Comparison of ENCODE assay signal across 24 cellular contexts in the genomic region with DNA sequence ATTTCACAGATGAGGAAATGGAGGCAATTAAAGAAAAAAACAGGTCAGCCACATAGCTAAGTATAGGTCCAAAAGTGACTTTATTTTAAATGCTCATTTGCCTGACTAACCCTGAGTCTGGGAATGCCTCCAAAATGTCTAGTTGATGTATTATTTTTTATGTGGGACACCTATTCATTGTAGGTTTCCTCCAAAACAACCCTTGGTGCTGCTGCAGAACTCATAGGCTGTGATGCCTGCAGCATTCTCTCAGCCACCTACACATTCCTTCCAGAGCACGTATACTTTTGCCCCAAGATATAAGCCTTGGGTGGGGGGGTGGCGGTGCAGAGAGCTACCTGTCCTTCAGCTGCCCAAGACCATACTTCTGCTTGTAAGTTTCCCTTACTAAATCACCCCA.
DNase-seq lines count a peak whose midpoint lies in the region; ATAC-seq, FAIRE-seq and TF ChIP-seq lines count a peak whose summit lies in the region.
"Had no signal": no experiment of that assay in that cellular context is flagged by ENCODE, and none has a peak within 500 bp of the region (broad histone marks: within the 10 kb centered on the region; RNA-seq: fewer than 3 reads in every experiment).

No MANE protein-coding gene starts in this region.

- no peak overlapping the region for H3K18ac ChIP-seq in neuronal stem cell (ENCODE audit: low read length)

- H3K4me1 Mint-ChIP-seq in astrocyte (ENCODE audit: low read depth, unreplicated experiment) = peaks cover 14% of the 10 kb centered on the region
- no peaks in the 10 kb centered on the region for H3K4me1 Mint-ChIP-seq in effector memory CD8-positive, alpha-beta T cell (ENCODE audit: low read depth in 2 of 2)
- H3K4me1 Mint-ChIP-seq: CD14-positive monocyte; CD8-positive, alpha-beta memory T cell; GM23338 had no signal

- H3K27me3 ChIP-seq in astrocyte (ENCODE audit: insufficient read depth, low read length) (no peaks in the 10 kb centered on the region), fibroblast of lung (ENCODE audit: control insufficient read depth, insufficient read depth, low read length) (no peaks in the 10 kb centered on the region), neuronal stem cell (ENCODE audit: control insufficient read depth in 3 of 3, insufficient read depth in 3 of 3, low read depth in 1 of 3, low read length in 3 of 3) (no peaks in the 10 kb centered on the region)
- H3K27me3 ChIP-seq: Peyer's patch had no signal

- H2AFZ ChIP-seq in astrocyte (ENCODE audit: low read depth, low read length) (no peak overlapping the region), fibroblast of lung (ENCODE audit: low read length) (no peak overlapping the region), neuronal stem cell (ENCODE audit: low read length) (no peak overlapping the region)
- H2AFZ ChIP-seq: GM23338 had no signal

- H2BK15ac ChIP-seq in neuronal stem cell (ENCODE audit: low read length) = no peak overlapping the region

- H3K36me3 ChIP-seq in astrocyte (ENCODE audit: insufficient read depth, low read length) = no peaks in the 10 kb centered on the region
- no peaks in the 10 kb centered on the region for H3K36me3 ChIP-seq in fibroblast of lung (ENCODE audit: control insufficient read depth, insufficient read depth, low read length)
- H3K36me3 ChIP-seq in neuronal stem cell (replicated peaks in 1 of 2; ENCODE audit: control insufficient read depth in 2 of 2, insufficient read depth in 2 of 2, low read length in 2 of 2) = no peaks in the 10 kb centered on the region
- H3K36me3 ChIP-seq: BE2C, Peyer's patch had no signal

- no peaks in the 10 kb centered on the region for H3K36me3 Mint-ChIP-seq in astrocyte (ENCODE audit: low read depth, unreplicated experiment)
- no peaks in the 10 kb centered on the region for H3K36me3 Mint-ChIP-seq in effector memory CD8-positive, alpha-beta T cell (ENCODE audit: insufficient read depth)
- H3K36me3 Mint-ChIP-seq: CD14-positive monocyte; CD8-positive, alpha-beta memory T cell had no signal

- H3K79me1 ChIP-seq in neuronal stem cell (ENCODE audit: low read depth, low read length) = no peaks in the 10 kb centered on the region

- H3K4me2 ChIP-seq in astrocyte (ENCODE audit: low read length) (no peak overlapping the region), fibroblast of lung (ENCODE audit: extremely low read depth, insufficient read depth, low read length) (no peak overlapping the region), neuronal stem cell (ENCODE audit: insufficient read depth, low read length, poor library complexity, severe bottlenecking) (no peak overlapping the region)
- H3K4me2 ChIP-seq: GM23338 had no signal

- H4K20me1 ChIP-seq in astrocyte (ENCODE audit: insufficient read depth, low read length) (no peaks in the 10 kb centered on the region), fibroblast of lung (ENCODE audit: control insufficient read depth, extremely low read depth, insufficient read depth, low read length) (no peaks in the 10 kb centered on the region)

- peak overlapping the region; percentile 43 for H2AK5ac ChIP-seq in neuronal stem cell (ENCODE audit: low read depth, low read length)

- peaks cover 5% of the 10 kb centered on the region for H3K9me3 Mint-ChIP-seq in astrocyte (ENCODE audit: unreplicated experiment)
- peaks cover 0 to 12% of the 10 kb centered on the region in 2 donors for H3K9me3 Mint-ChIP-seq in effector memory CD8-positive, alpha-beta T cell

- no peak overlapping the region for H4K8ac ChIP-seq in neuronal stem cell (ENCODE audit: low read depth, low read length)

- H3K9me3 ChIP-seq in astrocyte (ENCODE audit: insufficient read depth, low read depth, low read length) (no peaks in the 10 kb centered on the region), fibroblast of lung (ENCODE audit: control insufficient read depth, insufficient read depth, low read depth, low read length) (no peaks in the 10 kb centered on the region), neuronal stem cell (replicated peaks in 1 of 2; ENCODE audit: control insufficient read depth in 2 of 2, insufficient read depth in 1 of 2, low read depth in 1 of 2, low read length in 2 of 2) (peaks cover 0 to 5% of the 10 kb centered on the region in 2 donors)
- H3K9me3 ChIP-seq: BE2C, Peyer's patch had no signal

- H3K27ac ChIP-seq in astrocyte (ENCODE audit: low read depth, low read length) (no peak overlapping the region), fibroblast of lung (ENCODE audit: insufficient read depth, low read length) (no peak overlapping the region), neuronal stem cell (replicated peaks; ENCODE audit: low read length) (no peak overlapping the region)
- H3K27ac ChIP-seq: 22Rv1, Peyer's patch, SK-N-MC had no signal

- no peak overlapping the region for H4K91ac ChIP-seq in neuronal stem cell (ENCODE audit: low read depth, low read length, poor library complexity)

- no peak overlapping the region for H2BK12ac ChIP-seq in neuronal stem cell (ENCODE audit: low read length)

- ATAC-seq in GM19452 (IDR thresholded peaks at IDR 0.05; ENCODE audit: unreplicated experiment) = no peak
- ATAC-seq in effector memory CD8-positive, alpha-beta T cell (replicated peaks) = no peak
- ATAC-seq: GM23338 had no signal

- H3K4me1 ChIP-seq in astrocyte (ENCODE audit: insufficient read depth, low read length) = peaks cover 8% of the 10 kb centered on the region
- H3K4me1 ChIP-seq in fibroblast of lung (ENCODE audit: control insufficient read depth, extremely low read depth, insufficient read depth, low read length) = peaks cover 2% of the 10 kb centered on the region
- no peaks in the 10 kb centered on the region for H3K4me1 ChIP-seq in neuronal stem cell (ENCODE audit: control insufficient read depth in 2 of 2, insufficient read depth in 1 of 2, low read depth in 1 of 2, low read length in 2 of 2)
- H3K4me1 ChIP-seq: BE2C, Peyer's patch had no signal

- H3K4me3 Mint-ChIP-seq in astrocyte (ENCODE audit: unreplicated experiment) = no peak overlapping the region
- H3K4me3 Mint-ChIP-seq in effector memory CD8-positive, alpha-beta T cell = no peak overlapping the region
- H3K4me3 Mint-ChIP-seq: CD14-positive monocyte; CD8-positive, alpha-beta memory T cell; GM23338; H9 had no signal

- DNase-seq in A172 (ENCODE audit: low spot score) (peak; percentile 77), astrocyte (ENCODE audit: low read depth) (peak; percentile 90), fibroblast of lung (ENCODE audit: low read depth in 2 of 2) (peak; percentile 52 to 91), neuronal stem cell (ENCODE audit: low spot score) (no peak), NCI-H526 (lab: John Stamatoyannopoulos, UW) (no peak)
- no peak for DNase-seq in effector memory CD8-positive, alpha-beta T cell
- DNase-seq: ACHN; BE2C; CD8-positive, alpha-beta memory T cell; DMS79 treated with DMSO at 0.1 percent for 48 hours; H9; IMR-90; KG1; MM.1S; NCI-H2029; NCI-H2227 treated with DMSO at 0.1 percent for 48 hours; NCI-H69; Peyer's patch; SIG-M5 had no signal

- H2BK5ac ChIP-seq in neuronal stem cell (ENCODE audit: low read length) = no peak overlapping the region

- H3K9ac ChIP-seq in astrocyte (ENCODE audit: low read length) (no peak overlapping the region), fibroblast of lung (ENCODE audit: insufficient read depth, low read length) (no peak overlapping the region), neuronal stem cell (ENCODE audit: low read depth, low read length, poor library complexity) (no peak overlapping the region)

- no peak for FAIRE-seq in astrocyte (lab: Jason Lieb, UNC)

- WGBS in neuronal stem cell (ENCODE audit: extremely low coverage in 2 of 2, insufficient read length in 2 of 2, insufficient replicate concordance in 1 of 2), 2 donors = no CpG with 5 or more reads among the region's 2 CpGs

- H2BK120ac ChIP-seq in neuronal stem cell (ENCODE audit: low read depth, low read length) = no peak overlapping the region

- TF ChIP-seq CTCF in astrocyte (IDR thresholded peaks at IDR 0.05; ENCODE audit: insufficient read depth, low read depth, low read length) = no peak
- no peak for TF ChIP-seq CTCF in fibroblast of lung (conservative IDR thresholded peaks at IDR 0.05 in 1 of 2, IDR thresholded peaks at IDR 0.05 in 1 of 2; ENCODE audit: low read depth in 1 of 2, low read length in 2 of 2)

- H3K4me3 ChIP-seq in astrocyte (ENCODE audit: insufficient read depth, low read depth, low read length) = no peak overlapping the region
- H3K4me3 ChIP-seq in fibroblast of lung (replicated peaks in 1 of 4; ENCODE audit: control extremely low read depth in 1 of 4, insufficient read depth in 1 of 4, low read depth in 3 of 4, low read length in 4 of 4) = no peak overlapping the region
- no peak overlapping the region for H3K4me3 ChIP-seq in neuronal stem cell (ENCODE audit: low read length in 2 of 2)
- H3K4me3 ChIP-seq: GM23338, Peyer's patch, SK-N-MC had no signal

- no peak overlapping the region for H3K14ac ChIP-seq in neuronal stem cell (ENCODE audit: low read length)

- peaks cover 3% of the 10 kb centered on the region for H3K27me3 Mint-ChIP-seq in astrocyte (ENCODE audit: low read depth, unreplicated experiment)
- peaks cover 0 to 20% of the 10 kb centered on the region in 2 donors for H3K27me3 Mint-ChIP-seq in effector memory CD8-positive, alpha-beta T cell

- H3K27ac Mint-ChIP-seq in astrocyte (ENCODE audit: unreplicated experiment) = no peak overlapping the region
- H3K27ac Mint-ChIP-seq in effector memory CD8-positive, alpha-beta T cell = no peak overlapping the region
- H3K27ac Mint-ChIP-seq: CD14-positive monocyte; CD8-positive, alpha-beta memory T cell; GM23338; H9 had no signal

- H3K23ac ChIP-seq in neuronal stem cell (ENCODE audit: low read depth, low read length, poor library complexity) = no peak overlapping the region

- H3K79me2 ChIP-seq in astrocyte (ENCODE audit: insufficient read depth, low read length) (no peaks in the 10 kb centered on the region), fibroblast of lung (ENCODE audit: control insufficient read depth, insufficient read depth, low read length) (no peaks in the 10 kb centered on the region)

- H3K4ac ChIP-seq in neuronal stem cell (ENCODE audit: low read length) = no peak overlapping the region

Comparison
In these comparisons a context has a peak if more than half of its experiments do, and no peak if none do; other contexts are left out.
1. DNase-seq: peak in A172 (single experiment), astrocyte (single experiment) and fibroblast of lung (2 of 2); none in neuronal stem cell (single experiment), effector memory CD8-positive, alpha-beta T cell (0 of 3) and NCI-H526 (0 of 2).